Comparison of ENCODE assay signal across 27 cellular contexts in the genomic region with DNA sequence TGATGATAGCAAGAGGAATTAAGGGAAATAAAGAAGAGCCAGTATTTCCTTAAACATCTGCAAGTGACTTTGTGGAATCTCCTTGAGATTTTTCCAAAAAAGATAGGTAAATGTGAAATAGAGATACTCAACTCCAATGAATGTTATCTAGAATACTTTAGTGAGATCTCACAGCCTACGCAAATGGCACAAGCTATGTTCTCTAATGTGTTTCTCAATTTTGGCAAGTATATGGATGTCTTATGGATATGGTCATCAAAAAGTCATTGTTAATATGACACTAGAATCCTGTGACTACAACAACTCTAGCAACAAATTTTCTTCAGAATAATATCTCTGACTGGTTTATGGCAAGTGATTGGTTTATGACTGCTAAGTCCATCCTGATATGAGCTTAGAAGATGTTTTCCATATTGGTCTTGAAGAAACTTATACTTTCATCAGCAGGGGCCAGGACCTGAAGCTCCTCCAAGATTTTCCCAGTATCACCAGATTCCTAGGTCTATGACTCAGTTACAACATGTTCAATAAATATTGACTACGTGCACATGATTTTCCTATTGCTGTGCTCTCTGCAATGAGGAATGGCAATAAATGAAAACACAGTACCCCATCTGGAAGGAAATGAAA.
"Had no signal": no experiment of that assay in that cellular context is flagged by ENCODE, and none has a peak within 500 bp of the region (broad histone marks: within the 10 kb centered on the region; RNA-seq: fewer than 3 reads in every experiment).

No MANE protein-coding gene starts in this region.

- H3K27ac ChIP-seq: SK-N-MC had no signal

- H3K4me3 ChIP-seq: SK-N-MC had no signal

- DNase-seq: activated CD4-positive, alpha-beta T cell treated with anti-CD3 and anti-CD28 coated beads for 36 hours; activated CD4-positive, alpha-beta T cell treated with anti-CD3 and anti-CD28 coated beads, Interleukin-2, amount 50 U/mL, for 1 hour; activated CD4-positive, CD25-positive, alpha-beta regulatory T cell; activated CD8-positive, alpha-beta memory T cell treated with anti-CD3 and anti-CD28 coated beads, Interleukin-2, amount 50 U/mL, for 4 hours; activated CD8-positive, alpha-beta T cell treated with anti-CD3 and anti-CD28 coated beads for 36 hours; activated gamma-delta T cell treated with Interleukin-2 at 50 U/mL for 16 hours; activated naive CD4-positive, alpha-beta T cell treated with anti-CD3 and anti-CD28 coated beads, Interleukin-2, amount 10 ng/mL, durations not matched to agents 7 days and 5 days; activated naive CD8-positive, alpha-beta T cell treated with anti-CD3 and anti-CD28 coated beads for 36 hours; activated T-cell treated with anti-CD3 and anti-CD28 coated beads, Interleukin-2, amount 50 U/mL, for 72 hours; caudate nucleus; MM.1S; NCI-H1105; NCI-H1436; NCI-H1694 treated with DMSO at 0.1 percent for 48 hours; NCI-H2029 treated with DMSO at 0.1 percent for 48 hours; NCI-H345; NCI-H510A; NCI-H526 treated with DMSO at 0.1 percent for 48 hours; NK-92 treated with Interleukin-12 subunit alpha and Interleukin-12 subunit beta, amount 100 ng/mL, for 24 hours; OCI-M1; RPMI8226; T-cell; T-helper 2 cell; T1000 had no signal

- ATAC-seq: activated CD4-positive, alpha-beta T cell treated with anti-CD3 and anti-CD28 coated beads for 36 hours; activated CD8-positive, alpha-beta T cell treated with anti-CD3 and anti-CD28 coated beads for 36 hours; activated T-cell treated with anti-CD3 and anti-CD28 coated beads, Interleukin-2, amount 50 U/mL, for 72 hours; Panc1; Right ventricle myocardium inferior; T-cell had no signal
